25 cellular contexts compared by ENCODE assay signal in the genomic region with DNA sequence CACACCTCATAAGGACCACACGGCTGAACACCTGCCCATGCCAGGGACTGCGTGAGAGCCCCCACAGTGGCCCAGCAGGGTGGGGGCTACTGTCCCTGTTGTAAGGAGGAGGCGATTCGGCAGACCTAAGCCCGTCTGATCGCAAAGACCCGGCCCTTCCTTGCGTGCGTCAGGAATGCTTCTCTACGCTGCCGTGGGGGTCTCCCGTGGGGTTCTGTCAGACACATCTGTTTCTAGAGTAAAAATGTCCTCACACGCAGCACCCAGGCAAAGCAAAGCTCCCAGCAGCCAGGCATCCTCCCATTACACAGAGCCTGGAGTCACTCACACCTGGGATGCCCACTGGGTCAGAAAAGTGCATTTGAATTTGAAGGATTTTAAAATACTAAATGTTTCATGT.
"Had no signal": no experiment of that assay in that cellular context is flagged by ENCODE, and none has a peak within 500 bp of the region (broad histone marks: within the 10 kb centered on the region; RNA-seq: fewer than 3 reads in every experiment).

No MANE protein-coding gene starts in this region.

- H3K36me3 ChIP-seq: gastrocnemius medialis, left lung, sigmoid colon, spleen, thoracic aorta, tibial nerve, upper lobe of left lung, uterus had no signal

- H3K9me3 Mint-ChIP-seq: mesothelial cell of epicardium; natural killer cell treated with Interleukin-12 subunit alpha and Interleukin-12 subunit beta and Interleukin-15 and Interleukin-18, amount 100 ng/mL, for 72 hours; neural crest cell; stimulated activated memory B cell treated with anti-CD40 and anti-IgM and Interleukin-4, amounts not matched to agents 10 μg/mL and 1 μg/mL and 100 μg/mL, for 72 hours; stimulated activated naive CD8-positive, alpha-beta T cell treated with anti-CD3 and anti-CD28 coated beads, Interleukin-15, Interleukin-2, amounts not matched to agents 100 ng/mL and 50 ng/mL, for 24 hours had no signal

- H3K4me1 ChIP-seq: gastrocnemius medialis, left lung, psoas muscle, sigmoid colon, spleen, tibial nerve, upper lobe of left lung, uterus had no signal

- ATAC-seq: esophagus mucosa; gastrocnemius medialis; left lung; mucosa of descending colon; natural killer cell treated with Interleukin-12 subunit alpha and Interleukin-12 subunit beta and Interleukin-15 and Interleukin-18, amount 100 ng/mL, for 72 hours; psoas muscle; right cardiac atrium; stimulated activated memory B cell treated with anti-CD40 and anti-IgM and Interleukin-4, amounts not matched to agents 10 μg/mL and 1 μg/mL and 100 μg/mL, for 72 hours had no signal

- DNase-seq: effector CD4-positive, alpha-beta T cell; foreskin fibroblast; gastrocnemius medialis; kidney; mesenchymal stem cell; mucosa of descending colon; naive B cell; psoas muscle; sigmoid colon; spleen; stimulated activated CD4-positive, alpha-beta T cell treated with anti-CD3 and anti-CD28 coated beads, Interleukin-4, amount 100 ng/mL, for 4 hours; uterus had no signal

- H3K9me3 ChIP-seq: gastrocnemius medialis, left lung, mucosa of descending colon, psoas muscle, sigmoid colon, spleen, thoracic aorta, tibial nerve, upper lobe of left lung, uterus had no signal

- H3K27ac ChIP-seq: dorsolateral prefrontal cortex, epithelial cell of prostate, gastrocnemius medialis, left lung, psoas muscle, sigmoid colon, spleen, thoracic aorta, tibial nerve, upper lobe of left lung, uterus had no signal

- H3K36me3 Mint-ChIP-seq: mesothelial cell of epicardium; naive B cell; natural killer cell treated with Interleukin-12 subunit alpha and Interleukin-12 subunit beta and Interleukin-15 and Interleukin-18, amount 100 ng/mL, for 72 hours; stimulated activated memory B cell treated with anti-CD40 and anti-IgM and Interleukin-4, amounts not matched to agents 10 μg/mL and 1 μg/mL and 100 μg/mL, for 72 hours had no signal

- H3K4me3 Mint-ChIP-seq: mesothelial cell of epicardium; natural killer cell treated with Interleukin-12 subunit alpha and Interleukin-12 subunit beta and Interleukin-15 and Interleukin-18, amount 100 ng/mL, for 72 hours; neural crest cell; stimulated activated memory B cell treated with anti-CD40 and anti-IgM and Interleukin-4, amounts not matched to agents 10 μg/mL and 1 μg/mL and 100 μg/mL, for 72 hours; stimulated activated naive CD8-positive, alpha-beta T cell treated with anti-CD3 and anti-CD28 coated beads, Interleukin-15, Interleukin-2, amounts not matched to agents 100 ng/mL and 50 ng/mL, for 24 hours had no signal

- H3K4me1 Mint-ChIP-seq: mesothelial cell of epicardium; naive B cell; stimulated activated memory B cell treated with anti-CD40 and anti-IgM and Interleukin-4, amounts not matched to agents 10 μg/mL and 1 μg/mL and 100 μg/mL, for 72 hours had no signal

- H3K4me3 ChIP-seq: dorsolateral prefrontal cortex, gastrocnemius medialis, left lung, mucosa of descending colon, psoas muscle, sigmoid colon, spleen, thoracic aorta, tibial nerve, upper lobe of left lung, uterus had no signal

- H3K27ac Mint-ChIP-seq: mesothelial cell of epicardium; naive B cell; natural killer cell treated with Interleukin-12 subunit alpha and Interleukin-12 subunit beta and Interleukin-15 and Interleukin-18, amount 100 ng/mL, for 72 hours; stimulated activated memory B cell treated with anti-CD40 and anti-IgM and Interleukin-4, amounts not matched to agents 10 μg/mL and 1 μg/mL and 100 μg/mL, for 72 hours; stimulated activated naive CD8-positive, alpha-beta T cell treated with anti-CD3 and anti-CD28 coated beads, Interleukin-15, Interleukin-2, amounts not matched to agents 100 ng/mL and 50 ng/mL, for 24 hours had no signal

- H3K27me3 ChIP-seq: gastrocnemius medialis, tibial nerve, upper lobe of left lung, uterus had no signal
